12 cellular contexts compared by ENCODE assay signal in genomic region chr2:239735131-239735828, GRCh38.
DNase-seq lines count a peak whose midpoint lies in the region; ATAC-seq and TF ChIP-seq lines count a peak whose summit lies in the region.
"Had no signal": no experiment of that assay in that cellular context is flagged by ENCODE, and none has a peak within 500 bp of the region (broad histone marks: within the 10 kb centered on the region; RNA-seq: fewer than 3 reads in every experiment).

No MANE protein-coding gene starts in this region.

- H3K4me1 Mint-ChIP-seq in endothelial cell (ENCODE audit: unreplicated experiment): peaks cover 6% of the 10 kb centered on the region
- H3K4me1 Mint-ChIP-seq: activated CD4-positive, alpha-beta T cell treated with anti-CD3 and anti-CD28 coated beads, Interleukin-2, amount 10 ng/mL, durations not matched to agents 7 days and 5 days had no signal

- intact Hi-C loops in right cardiac atrium (cut with DNase I): no loop called here
- intact Hi-C loops in psoas muscle (cut with DNase I): no loop called here

- WGBS in right cardiac atrium: 69% methylated on average over 23 of the region's 23 CpGs
- 36 to 50% (median 40%) methylated on average over 23 of the region's 23 CpGs for WGBS in psoas muscle, 3 donors

- TF ChIP-seq CTCF in psoas muscle (IDR thresholded peaks at IDR 0.05): peak; percentile 8
- TF ChIP-seq CTCF in endothelial cell (IDR thresholded peaks at IDR 0.05; ENCODE audit: unreplicated experiment): no peak

- DNase-seq in NCI-H526 (lab: John Stamatoyannopoulos, UW): peak; percentile 86 to 96
- peak in 2 of 3 donors; percentile 30 to 49 for DNase-seq in right cardiac atrium
- DNase-seq in psoas muscle: peak in 1 of 2 donors; percentile 61
- DNase-seq in endothelial cell (ENCODE audit: low spot score): no peak
- DNase-seq in mesenteric fat pad (ENCODE audit: low spot score): no peak
- no peak for DNase-seq in SW 1271 (lab: John Stamatoyannopoulos, UW)
- DNase-seq: activated CD4-positive, alpha-beta T cell treated with anti-CD3 and anti-CD28 coated beads, Interleukin-2, amount 10 ng/mL, durations not matched to agents 7 days and 5 days; T-helper 1 cell; trophoblast cell had no signal

- H3K36me3 ChIP-seq in HUES6 (ENCODE audit: control insufficient read depth, insufficient read depth, low read length) (no peaks in the 10 kb centered on the region), psoas muscle (ENCODE audit: insufficient read depth in 1 of 2, low read depth in 1 of 2) (no peaks in the 10 kb centered on the region)

- peak overlapping the region; percentile 70; the same call in 1 of the 2 replicates for H3K27ac ChIP-seq in HUES6 (ENCODE audit: low read depth, low read length)
- H3K27ac ChIP-seq in right cardiac atrium (ENCODE audit: low read length): no peak overlapping the region
- H3K27ac ChIP-seq in psoas muscle: no peak overlapping the region

- no peaks in the 10 kb centered on the region for H3K27me3 ChIP-seq in HUES6 (ENCODE audit: control insufficient read depth, insufficient read depth, low read length)
- H3K27me3 ChIP-seq in right cardiac atrium (ENCODE audit: control insufficient read depth, insufficient read depth): no peaks in the 10 kb centered on the region
- no peaks in the 10 kb centered on the region for H3K27me3 ChIP-seq in psoas muscle (ENCODE audit: insufficient read depth in 3 of 3, low read length in 2 of 3)

- H3K4me3 ChIP-seq in HUES6 (ENCODE audit: low read depth, low read length): no peak overlapping the region
- H3K4me3 ChIP-seq in right cardiac atrium (ENCODE audit: low read length): no peak overlapping the region
- no peak overlapping the region for H3K4me3 ChIP-seq in psoas muscle
- H3K4me3 ChIP-seq: smooth muscle cell had no signal

- peak in 1 of 2 donors; percentile 40 for ATAC-seq in right cardiac atrium
- ATAC-seq in psoas muscle: peak in 3 of 4 donors; percentile 65 to 79 (median 77)
- no peak for ATAC-seq in GM18502 (IDR thresholded peaks at IDR 0.05; ENCODE audit: poor library complexity, unreplicated experiment)

- H3K27me3 Mint-ChIP-seq in endothelial cell (ENCODE audit: unreplicated experiment): peaks cover 12% of the 10 kb centered on the region
- H3K27me3 Mint-ChIP-seq: activated CD4-positive, alpha-beta T cell treated with anti-CD3 and anti-CD28 coated beads, Interleukin-2, amount 10 ng/mL, durations not matched to agents 7 days and 5 days had no signal

- peaks cover 4% of the 10 kb centered on the region for H3K36me3 Mint-ChIP-seq in endothelial cell (ENCODE audit: low read depth, unreplicated experiment)

- H3K9me3 ChIP-seq in HUES6 (ENCODE audit: control insufficient read depth, insufficient read depth, low read depth, low read length) (peaks cover 6% of the 10 kb centered on the region; the same call in 1 of the 2 replicates), right cardiac atrium (ENCODE audit: control insufficient read depth, low read length) (no peaks in the 10 kb centered on the region), psoas muscle (no peaks in the 10 kb centered on the region)

- H3K27ac Mint-ChIP-seq in endothelial cell (ENCODE audit: unreplicated experiment): no peak overlapping the region
- H3K27ac Mint-ChIP-seq: activated CD4-positive, alpha-beta T cell treated with anti-CD3 and anti-CD28 coated beads, Interleukin-2, amount 10 ng/mL, durations not matched to agents 7 days and 5 days had no signal

- peak overlapping the region; percentile 49 for H3K9ac ChIP-seq in HUES6 (ENCODE audit: low read length)

- H3K9me3 Mint-ChIP-seq in endothelial cell (ENCODE audit: unreplicated experiment): no peaks in the 10 kb centered on the region

- H3K4me3 Mint-ChIP-seq in endothelial cell (ENCODE audit: unreplicated experiment): no peak overlapping the region
- H3K4me3 Mint-ChIP-seq: activated CD4-positive, alpha-beta T cell treated with anti-CD3 and anti-CD28 coated beads, Interleukin-2, amount 10 ng/mL, durations not matched to agents 7 days and 5 days had no signal

- H3K4me1 ChIP-seq in HUES6 (ENCODE audit: control insufficient read depth, insufficient read depth, low read length) (peaks cover 23% of the 10 kb centered on the region), right cardiac atrium (ENCODE audit: control insufficient read depth, insufficient read depth, low read length) (no peaks in the 10 kb centered on the region), psoas muscle (no peaks in the 10 kb centered on the region)

Comparison
In these comparisons a context has a peak if more than half of its experiments do, and no peak if none do; other contexts are left out.
1. DNase-seq: peak in NCI-H526 (2 of 2) and right cardiac atrium (2 of 3); none in endothelial cell (single experiment), mesenteric fat pad (single experiment) and SW 1271 (0 of 2).